In the genomic region with DNA sequence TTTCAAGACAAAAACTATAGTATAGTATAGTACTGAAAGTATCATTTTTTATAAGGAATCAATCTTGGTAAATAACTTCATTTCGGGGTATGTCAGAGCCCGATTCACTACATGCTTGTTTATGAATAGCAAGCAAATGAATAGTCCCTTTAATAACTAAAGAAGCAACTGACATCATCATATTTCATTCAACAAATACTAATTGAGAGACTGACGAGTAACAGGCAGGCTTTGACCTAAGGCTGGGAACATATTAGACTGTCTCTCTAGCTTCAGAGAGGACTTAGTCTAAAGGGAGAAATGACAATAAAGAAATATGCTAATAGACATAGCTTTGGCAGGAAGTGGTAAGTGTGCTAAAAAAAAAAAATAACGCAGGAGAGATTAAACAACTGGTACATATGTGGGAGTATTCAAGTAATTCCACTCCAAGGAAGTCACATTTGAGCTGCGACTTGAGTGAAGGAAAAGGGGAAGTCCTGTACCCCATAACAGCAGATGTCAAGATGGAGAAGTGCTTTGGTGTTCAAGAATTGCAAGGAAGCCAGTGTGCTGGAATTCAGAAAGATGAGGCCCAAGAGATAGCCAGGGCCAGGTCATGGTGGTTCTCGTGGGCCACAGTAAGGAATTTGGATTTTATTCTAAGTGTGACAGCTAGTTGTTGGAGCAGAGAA, we compare ENCODE assay signal across 14 cellular contexts.
"Had no signal": no experiment of that assay in that cellular context is flagged by ENCODE, and none has a peak within 500 bp of the region (broad histone marks: within the 10 kb centered on the region; RNA-seq: fewer than 3 reads in every experiment).

No MANE protein-coding gene starts in this region.

- H3K4me3 ChIP-seq: heart left ventricle, left lung, right lobe of liver had no signal

- DNase-seq: activated CD4-positive, alpha-beta memory T cell treated with anti-CD3 and anti-CD28 coated beads for 36 hours; activated CD4-positive, alpha-beta T cell treated with anti-CD3 and anti-CD28 coated beads for 1 hour; activated naive CD8-positive, alpha-beta T cell treated with anti-CD3 and anti-CD28 coated beads, Interleukin-2, amount 10 ng/mL, durations not matched to agents 7 days and 5 days; activated T-cell treated with anti-CD3 and anti-CD28 coated beads, Interleukin-2, amount 50 U/mL, for 72 hours; aorta; heart left ventricle; left lung; natural killer cell; nucleus accumbens; right lobe of liver; stimulated activated CD4-positive, alpha-beta T cell treated with anti-CD3 and anti-CD28 coated beads, Interleukin-2, amount 100 ng/mL, for 24 hours; stimulated activated naive CD4-positive, alpha-beta T cell treated with Interleukin-2 at 50 U/mL for 16 hours; T-helper 2 cell; trophoblast cell had no signal

- H3K4me1 ChIP-seq: heart left ventricle, left lung, right lobe of liver had no signal

- H3K9me3 ChIP-seq: heart left ventricle, left lung, right lobe of liver had no signal

- H3K27ac Mint-ChIP-seq: activated CD4-positive, alpha-beta memory T cell treated with anti-CD3 and anti-CD28 coated beads for 36 hours; activated naive CD8-positive, alpha-beta T cell treated with anti-CD3 and anti-CD28 coated beads, Interleukin-2, amount 10 ng/mL, durations not matched to agents 7 days and 5 days; activated T-cell treated with anti-CD3 and anti-CD28 coated beads, Interleukin-2, amount 50 U/mL, for 72 hours; natural killer cell had no signal

- H3K36me3 Mint-ChIP-seq: activated CD4-positive, alpha-beta memory T cell treated with anti-CD3 and anti-CD28 coated beads for 36 hours; activated naive CD8-positive, alpha-beta T cell treated with anti-CD3 and anti-CD28 coated beads, Interleukin-2, amount 10 ng/mL, durations not matched to agents 7 days and 5 days; natural killer cell had no signal

- H3K4me3 Mint-ChIP-seq: activated CD4-positive, alpha-beta memory T cell treated with anti-CD3 and anti-CD28 coated beads for 36 hours; activated naive CD8-positive, alpha-beta T cell treated with anti-CD3 and anti-CD28 coated beads, Interleukin-2, amount 10 ng/mL, durations not matched to agents 7 days and 5 days; activated T-cell treated with anti-CD3 and anti-CD28 coated beads, Interleukin-2, amount 50 U/mL, for 72 hours; natural killer cell had no signal

- ATAC-seq: activated T-cell treated with anti-CD3 and anti-CD28 coated beads, Interleukin-2, amount 50 U/mL, for 72 hours; heart left ventricle; left lung; natural killer cell; right lobe of liver had no signal

- H3K9me3 Mint-ChIP-seq: activated CD4-positive, alpha-beta memory T cell treated with anti-CD3 and anti-CD28 coated beads for 36 hours; activated naive CD8-positive, alpha-beta T cell treated with anti-CD3 and anti-CD28 coated beads, Interleukin-2, amount 10 ng/mL, durations not matched to agents 7 days and 5 days; activated T-cell treated with anti-CD3 and anti-CD28 coated beads, Interleukin-2, amount 50 U/mL, for 72 hours had no signal

- H3K4me1 Mint-ChIP-seq: activated naive CD8-positive, alpha-beta T cell treated with anti-CD3 and anti-CD28 coated beads, Interleukin-2, amount 10 ng/mL, durations not matched to agents 7 days and 5 days; natural killer cell had no signal

- H3K27me3 Mint-ChIP-seq: activated CD4-positive, alpha-beta memory T cell treated with anti-CD3 and anti-CD28 coated beads for 36 hours; activated naive CD8-positive, alpha-beta T cell treated with anti-CD3 and anti-CD28 coated beads, Interleukin-2, amount 10 ng/mL, durations not matched to agents 7 days and 5 days had no signal

- H3K36me3 ChIP-seq: heart left ventricle, left lung, right lobe of liver had no signal

- H3K27me3 ChIP-seq: heart left ventricle, left lung, right lobe of liver had no signal

- H3K27ac ChIP-seq: heart left ventricle, left lung, right lobe of liver had no signal
